ENCODE assay signal across 18 cellular contexts in the genomic region with DNA sequence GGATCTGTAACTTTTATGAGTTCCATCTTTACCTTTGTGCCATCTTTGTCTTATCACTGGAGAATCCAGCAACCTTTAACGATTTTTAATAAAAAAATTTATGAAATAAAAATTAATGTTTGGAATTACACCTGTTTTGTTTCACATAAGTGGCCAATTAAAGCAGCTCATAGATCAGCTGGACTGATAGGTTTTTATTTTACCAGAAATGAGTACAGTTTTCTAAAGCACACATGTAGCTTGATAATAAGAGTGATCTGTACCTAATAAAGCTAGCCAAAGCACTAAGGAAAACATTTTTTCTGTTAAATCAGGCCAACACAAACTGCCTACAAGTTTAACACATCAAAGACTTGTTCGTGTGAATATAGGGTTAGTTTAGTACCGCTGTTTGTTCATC.
"Had no signal": no experiment of that assay in that cellular context is flagged by ENCODE, and none has a peak within 500 bp of the region (broad histone marks: within the 10 kb centered on the region; RNA-seq: fewer than 3 reads in every experiment).

No MANE protein-coding gene starts in this region.

- H3K27me3 ChIP-seq: gastroesophageal sphincter, heart left ventricle, ovary, tibial nerve had no signal

- H3K36me3 ChIP-seq: gastroesophageal sphincter, heart left ventricle, ovary, prostate gland, tibial nerve, WERI-Rb-1 had no signal

- H3K4me3 ChIP-seq: gastroesophageal sphincter, heart left ventricle, lung, ovary, prostate gland, tibial nerve had no signal

- H3K9me3 ChIP-seq: gastroesophageal sphincter, heart left ventricle, ovary, prostate gland, tibial nerve had no signal

- H3K27ac ChIP-seq: gastroesophageal sphincter, ovary, prostate gland, tibial nerve, WERI-Rb-1 had no signal

- DNase-seq: activated CD4-positive, alpha-beta T cell treated with anti-CD3 and anti-CD28 coated beads, Interleukin-2, amount 10 ng/mL, durations not matched to agents 7 days and 5 days; activated CD4-positive, CD25-positive, alpha-beta regulatory T cell treated with anti-CD3 and anti-CD28 coated beads, Interleukin-2, amount 50 U/mL, for 72 hours; activated CD8-positive, alpha-beta T cell treated with anti-CD3 and anti-CD28 coated beads for 36 hours; activated gamma-delta T cell treated with Interleukin-2 at 50 U/mL for 16 hours; activated T-cell treated with anti-CD3 and anti-CD28 coated beads, Interleukin-2, amount 50 U/mL, for 1 hour; caudate nucleus; effector CD4-positive, alpha-beta T cell; islet precursor cell; natural killer cell; substantia nigra; T-cell; WERI-Rb-1 had no signal

- H3K4me1 ChIP-seq: prostate gland had no signal

- ATAC-seq: activated CD8-positive, alpha-beta T cell treated with anti-CD3 and anti-CD28 coated beads for 36 hours; natural killer cell; T-cell had no signal
